8 cellular contexts compared by ENCODE assay signal in genomic region chr5:6780802-6781391, GRCh38.
DNase-seq lines count a peak whose midpoint lies in the region; ATAC-seq and TF ChIP-seq lines count a peak whose summit lies in the region.

No MANE protein-coding gene starts in this region.

- H2AFZ ChIP-seq in trophoblast cell (ENCODE audit: insufficient read depth, low read length, poor library complexity), result no peak overlapping the region

- 92 to 93% methylated on average over 7 of the region's 7 CpGs for WGBS in upper lobe of left lung, 2 donors
- WGBS in trophoblast cell (ENCODE audit: extremely low coverage, insufficient coverage, insufficient read length), result no CpG with 5 or more reads among the region's 7 CpGs
- WGBS in right cardiac atrium, result 92% methylated on average over 7 of the region's 7 CpGs

- no peaks in the 10 kb centered on the region for H3K36me3 Mint-ChIP-seq in activated CD8-positive, alpha-beta memory T cell treated with anti-CD3 and anti-CD28 coated beads, Interleukin-2, amount 10 ng/mL, durations not matched to agents 7 days and 5 days

- H3K4me3 ChIP-seq in epithelial cell of esophagus (ENCODE audit: low read length) (no peak overlapping the region), upper lobe of left lung (no peak overlapping the region), trophoblast cell (ENCODE audit: low read depth, low read length) (no peak overlapping the region), right cardiac atrium (ENCODE audit: low read length) (no peak overlapping the region)

- no peak overlapping the region for H3K4me3 Mint-ChIP-seq in activated CD8-positive, alpha-beta memory T cell treated with anti-CD3 and anti-CD28 coated beads, Interleukin-2, amount 10 ng/mL, durations not matched to agents 7 days and 5 days

- no peaks in the 10 kb centered on the region for H3K79me1 ChIP-seq in trophoblast cell (ENCODE audit: low read length)

- H3K79me2 ChIP-seq in trophoblast cell (ENCODE audit: control insufficient read depth, insufficient read depth, low read length, poor library complexity), result no peaks in the 10 kb centered on the region

- no peak overlapping the region for H3K14ac ChIP-seq in trophoblast cell (ENCODE audit: low read length)

- H3K27me3 Mint-ChIP-seq in activated CD8-positive, alpha-beta memory T cell treated with anti-CD3 and anti-CD28 coated beads, Interleukin-2, amount 10 ng/mL, durations not matched to agents 7 days and 5 days, result peaks cover 18% of the 10 kb centered on the region

- H3K27me3 ChIP-seq in upper lobe of left lung (no peaks in the 10 kb centered on the region), trophoblast cell (ENCODE audit: insufficient read depth, low read length) (no peaks in the 10 kb centered on the region), right cardiac atrium (ENCODE audit: control insufficient read depth, insufficient read depth) (no peaks in the 10 kb centered on the region)

- no peak overlapping the region for H3K27ac Mint-ChIP-seq in activated CD8-positive, alpha-beta memory T cell treated with anti-CD3 and anti-CD28 coated beads, Interleukin-2, amount 10 ng/mL, durations not matched to agents 7 days and 5 days

- H3K9ac ChIP-seq in trophoblast cell (ENCODE audit: low read length), result no peak overlapping the region

- H2BK120ac ChIP-seq in trophoblast cell (ENCODE audit: insufficient read depth, low read length, poor library complexity), result no peak overlapping the region

- H4K12ac ChIP-seq in trophoblast cell (ENCODE audit: low read depth, low read length), result no peak overlapping the region

- no peak overlapping the region for H4K91ac ChIP-seq in trophoblast cell (ENCODE audit: low read depth, low read length)

- H3K4me1 Mint-ChIP-seq in activated CD8-positive, alpha-beta memory T cell treated with anti-CD3 and anti-CD28 coated beads, Interleukin-2, amount 10 ng/mL, durations not matched to agents 7 days and 5 days, result peaks cover 17% of the 10 kb centered on the region

- H3K23ac ChIP-seq in trophoblast cell (ENCODE audit: low read length), result no peak overlapping the region

- no peaks in the 10 kb centered on the region for H3K9me3 ChIP-seq in upper lobe of left lung
- H3K9me3 ChIP-seq in trophoblast cell (ENCODE audit: insufficient read depth, low read depth, low read length), result peaks cover 6% of the 10 kb centered on the region
- H3K9me3 ChIP-seq in right cardiac atrium (ENCODE audit: control insufficient read depth, low read length), result peaks cover 10% of the 10 kb centered on the region

- peak; percentile 52 for DNase-seq in activated CD8-positive, alpha-beta memory T cell treated with anti-CD3 and anti-CD28 coated beads, Interleukin-2, amount 10 ng/mL, durations not matched to agents 7 days and 5 days
- DNase-seq in activated CD8-positive, alpha-beta memory T cell treated with anti-CD3 and anti-CD28 coated beads, Interleukin-2, amount 50 U/mL, for 4 hours, result no peak
- DNase-seq in OCI-M1 (lab: John Stamatoyannopoulos, UW), result peak; percentile 71
- no peak for DNase-seq in epithelial cell of esophagus (ENCODE audit: low read depth)
- DNase-seq in upper lobe of left lung, result no peak
- DNase-seq in trophoblast cell, result no peak
- DNase-seq in right cardiac atrium, result no peak

- CTCF ChIA-PET in activated CD8-positive, alpha-beta memory T cell treated with anti-CD3 and anti-CD28 coated beads, Interleukin-2, amount 10 ng/mL, durations not matched to agents 7 days and 5 days (lab: Charles Lee), result interaction anchor here (1.5 kb wide), 1 partner anchor 15 kb away, joined by 5 read pairs; no protein-coding TSS in a partner anchor

- no peak overlapping the region for H2AK5ac ChIP-seq in trophoblast cell (ENCODE audit: low read length)

- no peak overlapping the region for H3K4me2 ChIP-seq in trophoblast cell (ENCODE audit: low read length)

- H3K9me3 Mint-ChIP-seq in activated CD8-positive, alpha-beta memory T cell treated with anti-CD3 and anti-CD28 coated beads, Interleukin-2, amount 10 ng/mL, durations not matched to agents 7 days and 5 days (ENCODE audit: low read depth), result no peaks in the 10 kb centered on the region

- intact Hi-C loops in right cardiac atrium (cut with DNase I), result no loop called here

- TF ChIP-seq CTCF in epithelial cell of esophagus (IDR thresholded peaks at IDR 0.05; ENCODE audit: insufficient read depth, low read depth, low read length, missing control alignments) (peak; percentile 41), upper lobe of left lung (IDR thresholded peaks at IDR 0.05) (peak in 2 of 6 experiments; percentile 20 to 23)

- ATAC-seq in activated CD8-positive, alpha-beta memory T cell treated with anti-CD3 and anti-CD28 coated beads, Interleukin-2, amount 10 ng/mL, durations not matched to agents 7 days and 5 days, result peak; percentile 42
- peak; percentile 77 for ATAC-seq in HG02759 (IDR thresholded peaks at IDR 0.05; ENCODE audit: unreplicated experiment)
- ATAC-seq in upper lobe of left lung (ENCODE audit: low FRiP score in 2 of 2), result peak; percentile 41 to 68
- no peak for ATAC-seq in right cardiac atrium

- TF ChIP-seq EP300 in upper lobe of left lung (IDR thresholded peaks at IDR 0.05), result no peak

- H3K18ac ChIP-seq in trophoblast cell (ENCODE audit: low read length), result no peak overlapping the region

- H3K27ac ChIP-seq in upper lobe of left lung (no peak overlapping the region), trophoblast cell (ENCODE audit: low read depth, low read length) (no peak overlapping the region), right cardiac atrium (ENCODE audit: low read length) (no peak overlapping the region)

- no peak overlapping the region for H4K8ac ChIP-seq in trophoblast cell (ENCODE audit: low read depth, low read length)

- H3K4me1 ChIP-seq in upper lobe of left lung (no peaks in the 10 kb centered on the region), trophoblast cell (ENCODE audit: control insufficient read depth in 1 of 2, insufficient read depth in 2 of 2, low read length in 2 of 2) (no peaks in the 10 kb centered on the region), right cardiac atrium (ENCODE audit: control insufficient read depth, insufficient read depth, low read length) (no peaks in the 10 kb centered on the region)

- H2BK12ac ChIP-seq in trophoblast cell (ENCODE audit: low read length), result no peak overlapping the region

- no peak for TF ChIP-seq POLR2A in upper lobe of left lung (IDR thresholded peaks at IDR 0.05)

- H3K36me3 ChIP-seq in upper lobe of left lung, result no peaks in the 10 kb centered on the region
- no peaks in the 10 kb centered on the region for H3K36me3 ChIP-seq in trophoblast cell (ENCODE audit: control insufficient read depth in 1 of 2, insufficient read depth in 2 of 2, low read length in 2 of 2)

- H3K4ac ChIP-seq in trophoblast cell (ENCODE audit: low read depth, low read length), result no peak overlapping the region

- H2BK5ac ChIP-seq in trophoblast cell (ENCODE audit: low read depth, low read length, poor library complexity), result no peak overlapping the region

Comparison
In these comparisons a context has a peak if more than half of its experiments do, and no peak if none do; other contexts are left out.
1. DNase-seq: peak in activated CD8-positive, alpha-beta memory T cell treated with anti-CD3 and anti-CD28 coated beads, Interleukin-2, amount 10 ng/mL, durations not matched to agents 7 days and 5 days (single experiment) and OCI-M1 (single experiment); none in activated CD8-positive, alpha-beta memory T cell treated with anti-CD3 and anti-CD28 coated beads, Interleukin-2, amount 50 U/mL, for 4 hours (single experiment), epithelial cell of esophagus (single experiment), upper lobe of left lung (0 of 2), trophoblast cell (0 of 2) and right cardiac atrium (0 of 3).
2. ATAC-seq: peak in activated CD8-positive, alpha-beta memory T cell treated with anti-CD3 and anti-CD28 coated beads, Interleukin-2, amount 10 ng/mL, durations not matched to agents 7 days and 5 days (single experiment), HG02759 (single experiment) and upper lobe of left lung (2 of 2); none in right cardiac atrium (0 of 2).